Comparison of ENCODE assay signal across 23 cellular contexts in the genomic region with DNA sequence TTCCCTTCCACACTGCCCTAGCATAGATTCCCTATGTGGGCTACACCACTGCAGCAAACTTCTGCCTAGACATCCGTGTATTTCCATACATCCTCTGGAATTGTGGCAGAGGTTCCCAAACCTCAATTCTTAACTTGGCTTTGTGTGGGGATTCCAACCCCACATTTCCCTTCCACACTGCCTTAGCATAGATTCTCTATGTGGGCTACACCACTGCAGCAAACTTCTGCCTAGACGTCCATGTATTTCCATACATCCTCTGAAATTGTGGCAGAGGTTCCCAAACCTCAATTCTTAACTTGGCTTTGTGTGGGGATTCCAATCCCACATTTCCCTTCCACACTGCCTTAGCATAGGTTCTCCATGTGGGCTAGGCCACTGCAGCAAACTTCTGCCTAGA. TPM values are rescaled to one million over a fixed set of nuclear protein-coding genes. Genes with fewer than 3 reads are reported as not detected.
"Had no signal": no experiment of that assay in that cellular context is flagged by ENCODE, and none has a peak within 500 bp of the region (broad histone marks: within the 10 kb centered on the region; RNA-seq: fewer than 3 reads in every experiment).

No MANE protein-coding gene starts in this region.

- H3K4me3 ChIP-seq: left ventricle myocardium inferior, lung, psoas muscle, spleen, thoracic aorta, transverse colon had no signal

- H2AFZ ChIP-seq: parathyroid adenoma had no signal

- H3K27ac Mint-ChIP-seq: naive B cell; nephron; stimulated activated memory B cell treated with anti-CD40 and anti-IgM and Interleukin-4, amounts not matched to agents 10 μg/mL and 1 μg/mL and 100 μg/mL, for 72 hours; stimulated activated naive CD8-positive, alpha-beta T cell treated with anti-CD3 and anti-CD28 coated beads, Interleukin-15, amount 100 ng/mL, for 72 hours had no signal

- FAIRE-seq: kidney had no signal

- DNase-seq: effector memory CD4-positive, alpha-beta T cell; foreskin keratinocyte; kidney; left cardiac atrium; left ventricle myocardium inferior; mesenchymal stem cell; naive B cell; psoas muscle; retina; spleen; stimulated activated CD4-positive, alpha-beta T cell treated with anti-CD3 and anti-CD28 coated beads, Interleukin-15, amount 100 ng/mL, for 24 hours; stimulated activated CD4-positive, alpha-beta T cell treated with anti-CD3 and anti-CD28 coated beads, Interleukin-1b, Interleukin-23, amount 100 ng/mL, for 48 hours; stimulated activated CD4-positive, alpha-beta T cell treated with anti-CD3 and anti-CD28 coated beads, Interleukin-4, amount 100 ng/mL, for 24 hours; stimulated activated naive CD8-positive, alpha-beta T cell treated with anti-CD3 and anti-CD28 coated beads, Interleukin-15, amount 100 ng/mL, for 72 hours; substantia nigra; transverse colon had no signal

- H3K4me1 Mint-ChIP-seq: nephron; stimulated activated memory B cell treated with anti-CD40 and anti-IgM and Interleukin-4, amounts not matched to agents 10 μg/mL and 1 μg/mL and 100 μg/mL, for 72 hours; stimulated activated naive CD8-positive, alpha-beta T cell treated with anti-CD3 and anti-CD28 coated beads, Interleukin-15, amount 100 ng/mL, for 72 hours had no signal

- H3K36me3 ChIP-seq: left ventricle myocardium inferior, thoracic aorta, transverse colon had no signal

- H3K4me1 ChIP-seq: foreskin keratinocyte, left ventricle myocardium inferior, parathyroid adenoma, psoas muscle, spleen, transverse colon had no signal

- H3K27me3 ChIP-seq: foreskin keratinocyte, spleen, transverse colon had no signal

- H3K27ac ChIP-seq: foreskin keratinocyte, left ventricle myocardium inferior, parathyroid adenoma, psoas muscle, spleen, thoracic aorta, transverse colon had no signal

- H3K79me2 ChIP-seq: parathyroid adenoma had no signal

- H3K27me3 Mint-ChIP-seq: naive B cell; stimulated activated memory B cell treated with anti-CD40 and anti-IgM and Interleukin-4, amounts not matched to agents 10 μg/mL and 1 μg/mL and 100 μg/mL, for 72 hours; stimulated activated naive CD8-positive, alpha-beta T cell treated with anti-CD3 and anti-CD28 coated beads, Interleukin-15, amount 100 ng/mL, for 72 hours had no signal

- H3K4me3 Mint-ChIP-seq: naive B cell; nephron; stimulated activated memory B cell treated with anti-CD40 and anti-IgM and Interleukin-4, amounts not matched to agents 10 μg/mL and 1 μg/mL and 100 μg/mL, for 72 hours; stimulated activated naive CD8-positive, alpha-beta T cell treated with anti-CD3 and anti-CD28 coated beads, Interleukin-15, amount 100 ng/mL, for 72 hours had no signal

- ATAC-seq: foreskin keratinocyte; left cardiac atrium; psoas muscle; sciatic nerve; stimulated activated memory B cell treated with anti-CD40 and anti-IgM and Interleukin-4, amounts not matched to agents 10 μg/mL and 1 μg/mL and 100 μg/mL, for 72 hours; stimulated activated naive CD8-positive, alpha-beta T cell treated with anti-CD3 and anti-CD28 coated beads, Interleukin-15, amount 100 ng/mL, for 72 hours had no signal

RNA-seq across cellular contexts. Expression of a gene that starts 39.4 kb away (rescaled TPM):
- total RNA-seq: left ventricle myocardium inferior, psoas muscle, thoracic aorta, ureter had no signal
